In genomic region chr5:123421773-123422172, GRCh38 we compare ENCODE assay signal across 10 cellular contexts. TPM values are rescaled to one million over a fixed set of nuclear protein-coding genes. Genes with fewer than 3 reads are reported as not detected.
DNase-seq lines count a peak whose midpoint lies in the region; ATAC-seq and TF ChIP-seq lines count a peak whose summit lies in the region.
"Had no signal": no experiment of that assay in that cellular context is flagged by ENCODE, and none has a peak within 500 bp of the region (broad histone marks: within the 10 kb centered on the region; RNA-seq: fewer than 3 reads in every experiment).

No MANE protein-coding gene starts in this region.

- no peak for DNase-seq in GM06990 (ENCODE audit: extremely low read depth, insufficient read length)
- no peak for DNase-seq in Peyer's patch
- no peak for DNase-seq in right cardiac atrium
- no peak for DNase-seq in skeletal muscle cell (ENCODE audit: low read depth)
- DNase-seq in NCI-H2171 (lab: John Stamatoyannopoulos, UW): no peak
- DNase-seq in activated CD4-positive, alpha-beta memory T cell treated with anti-CD3 and anti-CD28 coated beads, Interleukin-2, amount 10 ng/mL, durations not matched to agents 7 days and 5 days: no peak
- DNase-seq in GOT3 (lab: John Stamatoyannopoulos, UW): no peak
- DNase-seq: stimulated activated naive CD4-positive, alpha-beta T cell treated with Interleukin-2 at 50 U/mL for 16 hours had no signal

- H3K4me3 Mint-ChIP-seq in activated CD4-positive, alpha-beta memory T cell treated with anti-CD3 and anti-CD28 coated beads, Interleukin-2, amount 10 ng/mL, durations not matched to agents 7 days and 5 days: no peak overlapping the region
- H3K4me3 Mint-ChIP-seq: nephron had no signal

- CTCF ChIA-PET in activated CD4-positive, alpha-beta memory T cell treated with anti-CD3 and anti-CD28 coated beads, Interleukin-2, amount 10 ng/mL, durations not matched to agents 7 days and 5 days (lab: Charles Lee): interaction anchor here (0.8 to 2.6 kb wide), 4 partner anchors 12 to 100 kb away, joined by 3 to 26 read pairs (median 8); no protein-coding TSS in a partner anchor

- POLR2A ChIA-PET in activated CD4-positive, alpha-beta memory T cell treated with anti-CD3 and anti-CD28 coated beads, Interleukin-2, amount 10 ng/mL, durations not matched to agents 7 days and 5 days (lab: Charles Lee): interaction anchor here (1.0 to 4.1 kb wide), 13 partner anchors 12 to 577 kb away, joined by 4 to 102 read pairs (median 18); partner anchors contain the start of genes CSNK1G3 and SNX24

- no peak overlapping the region for H3K27ac Mint-ChIP-seq in activated CD4-positive, alpha-beta memory T cell treated with anti-CD3 and anti-CD28 coated beads, Interleukin-2, amount 10 ng/mL, durations not matched to agents 7 days and 5 days
- H3K27ac Mint-ChIP-seq: nephron had no signal

- no peaks in the 10 kb centered on the region for H3K27me3 Mint-ChIP-seq in activated CD4-positive, alpha-beta memory T cell treated with anti-CD3 and anti-CD28 coated beads, Interleukin-2, amount 10 ng/mL, durations not matched to agents 7 days and 5 days

- TF ChIP-seq CTCF in GM06990 (IDR thresholded peaks at IDR 0.05; ENCODE audit: insufficient read depth, low read length, poor library complexity, severe bottlenecking): no peak
- TF ChIP-seq CTCF in Peyer's patch (IDR thresholded peaks at IDR 0.05): no peak

- ATAC-seq in right cardiac atrium (no peak), HG02970 (IDR thresholded peaks at IDR 0.05; ENCODE audit: low FRiP score, unreplicated experiment) (no peak)

- H3K4me3 ChIP-seq in GM06990 (replicated peaks; ENCODE audit: low read depth, low read length) (peak overlapping the region; percentile 90), Peyer's patch (peak overlapping the region in 3 of 4 donors; percentile 73 to 86 (median 74)), right cardiac atrium (ENCODE audit: low read length) (peak overlapping the region; percentile 88), skeletal muscle cell (ENCODE audit: low read depth, low read length) (peak overlapping the region; percentile 73)

- H3K36me3 ChIP-seq in GM06990 (ENCODE audit: control insufficient read depth, insufficient read depth, low read length): no peaks in the 10 kb centered on the region
- H3K36me3 ChIP-seq in Peyer's patch: no peaks in the 10 kb centered on the region

- H3K27ac ChIP-seq in Peyer's patch: no peak overlapping the region
- H3K27ac ChIP-seq in right cardiac atrium (ENCODE audit: low read length): no peak overlapping the region

- WGBS in right cardiac atrium: 10% methylated on average over 2 of the region's 2 CpGs

- H3K9me3 ChIP-seq in Peyer's patch (no peaks in the 10 kb centered on the region), right cardiac atrium (ENCODE audit: control insufficient read depth, low read length) (no peaks in the 10 kb centered on the region)

- intact Hi-C loops in right cardiac atrium (cut with DNase I): loop anchor here (5.0 to 10.0 kb wide), 4 partner anchors 91 to 193 kb away; partner anchors contain the start of gene CSNK1G3 (in 3 of the 4)

- no peak for TF ChIP-seq POLR2A in Peyer's patch (IDR thresholded peaks at IDR 0.05)

- no peaks in the 10 kb centered on the region for H3K27me3 ChIP-seq in GM06990 (replicated peaks; ENCODE audit: control insufficient read depth, insufficient read depth, low read length)
- no peaks in the 10 kb centered on the region for H3K27me3 ChIP-seq in Peyer's patch
- no peaks in the 10 kb centered on the region for H3K27me3 ChIP-seq in right cardiac atrium (ENCODE audit: control insufficient read depth, insufficient read depth)

- H3K4me1 ChIP-seq in Peyer's patch (peaks cover 0 to 13% (median 0%) of the 10 kb centered on the region in 4 donors), right cardiac atrium (ENCODE audit: control insufficient read depth, insufficient read depth, low read length) (no peaks in the 10 kb centered on the region)

- no peaks in the 10 kb centered on the region for H3K9me3 Mint-ChIP-seq in activated CD4-positive, alpha-beta memory T cell treated with anti-CD3 and anti-CD28 coated beads, Interleukin-2, amount 10 ng/mL, durations not matched to agents 7 days and 5 days
- H3K9me3 Mint-ChIP-seq: nephron had no signal

- peaks cover 20% of the 10 kb centered on the region for H3K36me3 Mint-ChIP-seq in activated CD4-positive, alpha-beta memory T cell treated with anti-CD3 and anti-CD28 coated beads, Interleukin-2, amount 10 ng/mL, durations not matched to agents 7 days and 5 days (ENCODE audit: low read depth)

- H3K4me1 Mint-ChIP-seq in activated CD4-positive, alpha-beta memory T cell treated with anti-CD3 and anti-CD28 coated beads, Interleukin-2, amount 10 ng/mL, durations not matched to agents 7 days and 5 days: peaks cover 26% of the 10 kb centered on the region

RNA-seq across cellular contexts. Expression of gene CEP120, which starts 1.4 kb away (rescaled TPM):
- 10 to 100 TPM; 10.5 to 47.9 (median 24.2) TPM for total RNA-seq in Peyer's patch
- total RNA-seq in right cardiac atrium: 10 to 100 TPM; 11.1 to 16.1 (median 14.0) TPM
- polyA plus RNA-seq in right cardiac atrium: 4.7 TPM
- 10 to 100 TPM; 35.2 to 36.6 TPM for total RNA-seq in activated CD4-positive, alpha-beta memory T cell treated with anti-CD3 and anti-CD28 coated beads, Interleukin-2, amount 10 ng/mL, durations not matched to agents 7 days and 5 days
